ENCODE assay signal across 1 cellular context in genomic region chr2:72846171-72847095, GRCh38.
TF ChIP-seq lines count a peak whose summit lies in the region.

No MANE protein-coding gene starts in this region.

TF ChIP-seq in GM12878, 131 proteins besides CTCF, POLR2A, EP300 and RAD21 (continued from another document and continues in another):
- TF ChIP-seq BCL3 (IDR thresholded peaks at IDR 0.05; ENCODE audit: borderline replicate concordance, insufficient read depth, low read depth, low read length, poor library complexity, severe bottlenecking) (no peak), E4F1 (IDR thresholded peaks at IDR 0.05; ENCODE audit: borderline replicate concordance, partially characterized antibody) (no peak), RELA (IDR thresholded peaks at IDR 0.05; ENCODE audit: borderline replicate concordance, partially characterized antibody) (no peak), ZNF384 (IDR thresholded peaks at IDR 0.05; ENCODE audit: borderline replicate concordance, low read depth, low read length) (no peak), E2F8 (IDR thresholded peaks at IDR 0.05; ENCODE audit: low read depth, partially characterized antibody) (no peak), CBFB (IDR thresholded peaks at IDR 0.05; ENCODE audit: low read depth) (no peak), SP1 (IDR thresholded peaks at IDR 0.05; ENCODE audit: low read depth, low read length) (no peak), TCF3 (IDR thresholded peaks at IDR 0.05; ENCODE audit: borderline replicate concordance, insufficient read depth, low read depth, low read length) (no peak), STAT3 (IDR thresholded peaks at IDR 0.05; ENCODE audit: low read depth, low read length) (no peak), NR2F1 (conservative IDR thresholded peaks at IDR 0.05) (peak; percentile 51), RB1 (IDR thresholded peaks at IDR 0.05; ENCODE audit: borderline replicate concordance) (no peak), USF1 (IDR thresholded peaks at IDR 0.05; ENCODE audit: borderline replicate concordance, extremely low read length, insufficient read depth, low read depth, low read length) (no peak), PRDM15 (CRISPR knock-in tag; IDR thresholded peaks at IDR 0.05) (no peak), ZNF687 (IDR thresholded peaks at IDR 0.05) (no peak), BACH1 (IDR thresholded peaks at IDR 0.05; ENCODE audit: borderline replicate concordance) (no peak), CREM (IDR thresholded peaks at IDR 0.05; ENCODE audit: low read depth) (no peak), RCOR1 (conservative IDR thresholded peaks at IDR 0.05; ENCODE audit: low read depth, low read length) (no peak), SUZ12 (IDR thresholded peaks at IDR 0.05; ENCODE audit: unreplicated experiment) (no peak), LARP7 (IDR thresholded peaks at IDR 0.05) (no peak), PBX3 (IDR thresholded peaks at IDR 0.05; ENCODE audit: insufficient replicate concordance, low read depth, low read length) (peak; percentile 72), CEBPB (IDR thresholded peaks at IDR 0.05; ENCODE audit: borderline replicate concordance in 1 of 2, low read depth in 2 of 2, low read length in 2 of 2) (no peak), REST (IDR thresholded peaks at IDR 0.05; ENCODE audit: low read depth, low read length) (peak; percentile 62; the same call in 1 of the 2 replicates), RUNX3 (IDR thresholded peaks at IDR 0.05; ENCODE audit: low read length) (peak; percentile 50), JUND (IDR thresholded peaks at IDR 0.05; ENCODE audit: low read depth, low read length) (no peak), ZNF622 (IDR thresholded peaks at IDR 0.05) (no peak), TARDBP (IDR thresholded peaks at IDR 0.05; ENCODE audit: borderline replicate concordance) (no peak)
